Comparison of ENCODE assay signal across 1 cellular context in the genomic region with DNA sequence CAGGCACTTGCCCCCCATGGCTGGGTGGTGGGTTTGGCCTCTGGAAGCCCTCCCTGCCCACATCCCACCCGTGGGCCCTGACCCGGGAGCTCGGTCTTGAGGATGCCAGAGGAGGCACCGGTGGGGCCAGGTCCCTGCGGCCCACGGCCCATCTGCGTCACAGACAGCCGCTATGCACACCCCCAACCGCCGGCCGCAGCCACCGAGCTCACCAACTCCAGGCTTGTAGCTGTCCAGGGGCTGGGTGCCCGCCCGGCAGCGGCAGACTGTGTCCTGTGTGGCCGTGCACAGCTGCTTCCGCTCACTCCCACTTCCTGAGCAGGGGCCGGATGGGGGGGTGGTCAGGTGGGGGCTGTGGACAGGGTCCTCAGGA.
TF ChIP-seq lines count a peak whose summit lies in the region.

No MANE protein-coding gene starts in this region.

TF ChIP-seq in GM12878, 131 proteins besides CTCF, POLR2A, EP300 and RAD21 (continued from another document and continues in another):
- TF ChIP-seq POLR2AphosphoS5 (IDR thresholded peaks at IDR 0.05; ENCODE audit: low read length) (no peak), ASH2L (IDR thresholded peaks at IDR 0.05; ENCODE audit: borderline replicate concordance, low read depth) (no peak), HDAC6 (IDR thresholded peaks at IDR 0.05; ENCODE audit: unreplicated experiment) (no peak), BCL11A (IDR thresholded peaks at IDR 0.05; ENCODE audit: low read depth, low read length) (no peak), CBFB (IDR thresholded peaks at IDR 0.05; ENCODE audit: low read depth) (no peak), ZNF207 (IDR thresholded peaks at IDR 0.05; ENCODE audit: borderline replicate concordance) (no peak), RFX5 (IDR thresholded peaks at IDR 0.05; ENCODE audit: low read depth, low read length) (no peak), BCLAF1 (IDR thresholded peaks at IDR 0.05) (no peak), HDAC2 (IDR thresholded peaks at IDR 0.05) (no peak), SIX5 (IDR thresholded peaks at IDR 0.05; ENCODE audit: low read depth, low read length, severe bottlenecking) (no peak), POU2F2 (IDR thresholded peaks at IDR 0.05; ENCODE audit: borderline replicate concordance, low read depth, low read length) (0 out of 3 replicates have a peak, but pooled peaks have one; percentile 10), SMAD1 (IDR thresholded peaks at IDR 0.05; ENCODE audit: low read depth, partially characterized antibody) (no peak), SPI1 (IDR thresholded peaks at IDR 0.05; ENCODE audit: borderline replicate concordance, insufficient read depth, low read depth, low read length) (peak; percentile 32; the same call in 1 of the 2 replicates), SMAD5 (IDR thresholded peaks at IDR 0.05; ENCODE audit: low read depth) (no peak), IKZF2 (IDR thresholded peaks at IDR 0.05) (peak; percentile 33 to 50; a peak in 2 of 4 replicates), IRF4 (IDR thresholded peaks at IDR 0.05; ENCODE audit: low read depth, low read length) (no peak), MEF2A (IDR thresholded peaks at IDR 0.05; ENCODE audit: insufficient read depth, low read depth, low read length) (no peak), ZZZ3 (IDR thresholded peaks at IDR 0.05; ENCODE audit: control insufficient read depth, insufficient read length, low read depth) (no peak), CBX3 (IDR thresholded peaks at IDR 0.05; ENCODE audit: borderline replicate concordance, low read depth) (no peak), TBL1XR1 (IDR thresholded peaks at IDR 0.05; ENCODE audit: low read depth, low read length) (no peak), CHD4 (IDR thresholded peaks at IDR 0.05) (no peak), ATF7 (IDR thresholded peaks at IDR 0.05; ENCODE audit: low read depth) (0 out of 2 replicates have a peak, but pooled peaks have one; percentile 16), BRCA1 (IDR thresholded peaks at IDR 0.05; ENCODE audit: low read depth, low read length) (no peak), CREM (IDR thresholded peaks at IDR 0.05; ENCODE audit: low read depth) (no peak), YY1 (IDR thresholded peaks at IDR 0.05; ENCODE audit: low read depth, low read length) (no peak), KLF5 (IDR thresholded peaks at IDR 0.05; ENCODE audit: partially characterized antibody) (no peak), PML (IDR thresholded peaks at IDR 0.05; ENCODE audit: low read length) (no peak), HDGF (IDR thresholded peaks at IDR 0.05) (no peak), ATF3 (IDR thresholded peaks at IDR 0.05; ENCODE audit: borderline replicate concordance, extremely low read depth, low read depth, low read length) (no peak), IRF5 (IDR thresholded peaks at IDR 0.05; ENCODE audit: borderline replicate concordance) (0 out of 2 replicates have a peak, but pooled peaks have one; percentile 9), NFYA (IDR thresholded peaks at IDR 0.05; ENCODE audit: borderline replicate concordance, low read depth, low read length) (no peak), SMC3 (IDR thresholded peaks at IDR 0.05; ENCODE audit: borderline replicate concordance, low read length) (no peak), EED (IDR thresholded peaks at IDR 0.05; ENCODE audit: low read depth) (no peak; the same call in 1 of the 2 replicates), JUND (IDR thresholded peaks at IDR 0.05; ENCODE audit: low read depth, low read length) (no peak), IKZF1 (conservative IDR thresholded peaks at IDR 0.05) (no peak; the same call in none of the 2 replicates), CREB1 (IDR thresholded peaks at IDR 0.05; ENCODE audit: low read depth) (no peak), RB1 (IDR thresholded peaks at IDR 0.05; ENCODE audit: borderline replicate concordance) (no peak)
- TF ChIP-seq, protein P1, sequence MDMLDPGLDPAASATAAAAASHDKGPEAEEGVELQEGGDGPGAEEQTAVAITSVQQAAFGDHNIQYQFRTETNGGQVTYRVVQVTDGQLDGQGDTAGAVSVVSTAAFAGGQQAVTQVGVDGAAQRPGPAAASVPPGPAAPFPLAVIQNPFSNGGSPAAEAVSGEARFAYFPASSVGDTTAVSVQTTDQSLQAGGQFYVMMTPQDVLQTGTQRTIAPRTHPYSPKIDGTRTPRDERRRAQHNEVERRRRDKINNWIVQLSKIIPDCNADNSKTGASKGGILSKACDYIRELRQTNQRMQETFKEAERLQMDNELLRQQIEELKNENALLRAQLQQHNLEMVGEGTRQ (IDR thresholded peaks at IDR 0.05; ENCODE audit: borderline replicate concordance, low read depth, low read length): no peak
- TF ChIP-seq, protein P2, sequence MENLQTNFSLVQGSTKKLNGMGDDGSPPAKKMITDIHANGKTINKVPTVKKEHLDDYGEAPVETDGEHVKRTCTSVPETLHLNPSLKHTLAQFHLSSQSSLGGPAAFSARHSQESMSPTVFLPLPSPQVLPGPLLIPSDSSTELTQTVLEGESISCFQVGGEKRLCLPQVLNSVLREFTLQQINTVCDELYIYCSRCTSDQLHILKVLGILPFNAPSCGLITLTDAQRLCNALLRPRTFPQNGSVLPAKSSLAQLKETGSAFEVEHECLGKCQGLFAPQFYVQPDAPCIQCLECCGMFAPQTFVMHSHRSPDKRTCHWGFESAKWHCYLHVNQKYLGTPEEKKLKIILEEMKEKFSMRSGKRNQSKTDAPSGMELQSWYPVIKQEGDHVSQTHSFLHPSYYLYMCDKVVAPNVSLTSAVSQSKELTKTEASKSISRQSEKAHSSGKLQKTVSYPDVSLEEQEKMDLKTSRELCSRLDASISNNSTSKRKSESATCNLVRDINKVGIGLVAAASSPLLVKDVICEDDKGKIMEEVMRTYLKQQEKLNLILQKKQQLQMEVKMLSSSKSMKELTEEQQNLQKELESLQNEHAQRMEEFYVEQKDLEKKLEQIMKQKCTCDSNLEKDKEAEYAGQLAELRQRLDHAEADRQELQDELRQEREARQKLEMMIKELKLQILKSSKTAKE (IDR thresholded peaks at IDR 0.05; ENCODE audit: low read depth, poor library complexity, severe bottlenecking): no peak
- TF ChIP-seq, protein P3, sequence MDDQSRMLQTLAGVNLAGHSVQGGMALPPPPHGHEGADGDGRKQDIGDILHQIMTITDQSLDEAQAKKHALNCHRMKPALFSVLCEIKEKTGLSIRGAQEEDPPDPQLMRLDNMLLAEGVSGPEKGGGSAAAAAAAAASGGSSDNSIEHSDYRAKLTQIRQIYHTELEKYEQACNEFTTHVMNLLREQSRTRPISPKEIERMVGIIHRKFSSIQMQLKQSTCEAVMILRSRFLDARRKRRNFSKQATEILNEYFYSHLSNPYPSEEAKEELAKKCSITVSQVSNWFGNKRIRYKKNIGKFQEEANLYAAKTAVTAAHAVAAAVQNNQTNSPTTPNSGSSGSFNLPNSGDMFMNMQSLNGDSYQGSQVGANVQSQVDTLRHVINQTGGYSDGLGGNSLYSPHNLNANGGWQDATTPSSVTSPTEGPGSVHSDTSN (IDR thresholded peaks at IDR 0.05; ENCODE audit: insufficient replicate concordance, low read depth, low read length): no peak
- TF ChIP-seq, protein P4, sequence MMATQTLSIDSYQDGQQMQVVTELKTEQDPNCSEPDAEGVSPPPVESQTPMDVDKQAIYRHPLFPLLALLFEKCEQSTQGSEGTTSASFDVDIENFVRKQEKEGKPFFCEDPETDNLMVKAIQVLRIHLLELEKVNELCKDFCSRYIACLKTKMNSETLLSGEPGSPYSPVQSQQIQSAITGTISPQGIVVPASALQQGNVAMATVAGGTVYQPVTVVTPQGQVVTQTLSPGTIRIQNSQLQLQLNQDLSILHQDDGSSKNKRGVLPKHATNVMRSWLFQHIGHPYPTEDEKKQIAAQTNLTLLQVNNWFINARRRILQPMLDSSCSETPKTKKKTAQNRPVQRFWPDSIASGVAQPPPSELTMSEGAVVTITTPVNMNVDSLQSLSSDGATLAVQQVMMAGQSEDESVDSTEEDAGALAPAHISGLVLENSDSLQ (IDR thresholded peaks at IDR 0.05): no peak
- TF ChIP-seq, protein P5, sequence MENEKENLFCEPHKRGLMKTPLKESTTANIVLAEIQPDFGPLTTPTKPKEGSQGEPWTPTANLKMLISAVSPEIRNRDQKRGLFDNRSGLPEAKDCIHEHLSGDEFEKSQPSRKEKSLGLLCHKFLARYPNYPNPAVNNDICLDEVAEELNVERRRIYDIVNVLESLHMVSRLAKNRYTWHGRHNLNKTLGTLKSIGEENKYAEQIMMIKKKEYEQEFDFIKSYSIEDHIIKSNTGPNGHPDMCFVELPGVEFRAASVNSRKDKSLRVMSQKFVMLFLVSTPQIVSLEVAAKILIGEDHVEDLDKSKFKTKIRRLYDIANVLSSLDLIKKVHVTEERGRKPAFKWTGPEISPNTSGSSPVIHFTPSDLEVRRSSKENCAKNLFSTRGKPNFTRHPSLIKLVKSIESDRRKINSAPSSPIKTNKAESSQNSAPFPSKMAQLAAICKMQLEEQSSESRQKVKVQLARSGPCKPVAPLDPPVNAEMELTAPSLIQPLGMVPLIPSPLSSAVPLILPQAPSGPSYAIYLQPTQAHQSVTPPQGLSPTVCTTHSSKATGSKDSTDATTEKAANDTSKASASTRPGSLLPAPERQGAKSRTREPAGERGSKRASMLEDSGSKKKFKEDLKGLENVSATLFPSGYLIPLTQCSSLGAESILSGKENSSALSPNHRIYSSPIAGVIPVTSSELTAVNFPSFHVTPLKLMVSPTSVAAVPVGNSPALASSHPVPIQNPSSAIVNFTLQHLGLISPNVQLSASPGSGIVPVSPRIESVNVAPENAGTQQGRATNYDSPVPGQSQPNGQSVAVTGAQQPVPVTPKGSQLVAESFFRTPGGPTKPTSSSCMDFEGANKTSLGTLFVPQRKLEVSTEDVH (IDR thresholded peaks at IDR 0.05; ENCODE audit: low read depth, partially characterized antibody): no peak
- TF ChIP-seq, protein P6, sequence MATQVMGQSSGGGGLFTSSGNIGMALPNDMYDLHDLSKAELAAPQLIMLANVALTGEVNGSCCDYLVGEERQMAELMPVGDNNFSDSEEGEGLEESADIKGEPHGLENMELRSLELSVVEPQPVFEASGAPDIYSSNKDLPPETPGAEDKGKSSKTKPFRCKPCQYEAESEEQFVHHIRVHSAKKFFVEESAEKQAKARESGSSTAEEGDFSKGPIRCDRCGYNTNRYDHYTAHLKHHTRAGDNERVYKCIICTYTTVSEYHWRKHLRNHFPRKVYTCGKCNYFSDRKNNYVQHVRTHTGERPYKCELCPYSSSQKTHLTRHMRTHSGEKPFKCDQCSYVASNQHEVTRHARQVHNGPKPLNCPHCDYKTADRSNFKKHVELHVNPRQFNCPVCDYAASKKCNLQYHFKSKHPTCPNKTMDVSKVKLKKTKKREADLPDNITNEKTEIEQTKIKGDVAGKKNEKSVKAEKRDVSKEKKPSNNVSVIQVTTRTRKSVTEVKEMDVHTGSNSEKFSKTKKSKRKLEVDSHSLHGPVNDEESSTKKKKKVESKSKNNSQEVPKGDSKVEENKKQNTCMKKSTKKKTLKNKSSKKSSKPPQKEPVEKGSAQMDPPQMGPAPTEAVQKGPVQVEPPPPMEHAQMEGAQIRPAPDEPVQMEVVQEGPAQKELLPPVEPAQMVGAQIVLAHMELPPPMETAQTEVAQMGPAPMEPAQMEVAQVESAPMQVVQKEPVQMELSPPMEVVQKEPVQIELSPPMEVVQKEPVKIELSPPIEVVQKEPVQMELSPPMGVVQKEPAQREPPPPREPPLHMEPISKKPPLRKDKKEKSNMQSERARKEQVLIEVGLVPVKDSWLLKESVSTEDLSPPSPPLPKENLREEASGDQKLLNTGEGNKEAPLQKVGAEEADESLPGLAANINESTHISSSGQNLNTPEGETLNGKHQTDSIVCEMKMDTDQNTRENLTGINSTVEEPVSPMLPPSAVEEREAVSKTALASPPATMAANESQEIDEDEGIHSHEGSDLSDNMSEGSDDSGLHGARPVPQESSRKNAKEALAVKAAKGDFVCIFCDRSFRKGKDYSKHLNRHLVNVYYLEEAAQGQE (IDR thresholded peaks at IDR 0.05; ENCODE audit: low read depth, low read length): peak; percentile 46; the same call in 1 of the 2 replicates
- TF ChIP-seq, protein P7, sequence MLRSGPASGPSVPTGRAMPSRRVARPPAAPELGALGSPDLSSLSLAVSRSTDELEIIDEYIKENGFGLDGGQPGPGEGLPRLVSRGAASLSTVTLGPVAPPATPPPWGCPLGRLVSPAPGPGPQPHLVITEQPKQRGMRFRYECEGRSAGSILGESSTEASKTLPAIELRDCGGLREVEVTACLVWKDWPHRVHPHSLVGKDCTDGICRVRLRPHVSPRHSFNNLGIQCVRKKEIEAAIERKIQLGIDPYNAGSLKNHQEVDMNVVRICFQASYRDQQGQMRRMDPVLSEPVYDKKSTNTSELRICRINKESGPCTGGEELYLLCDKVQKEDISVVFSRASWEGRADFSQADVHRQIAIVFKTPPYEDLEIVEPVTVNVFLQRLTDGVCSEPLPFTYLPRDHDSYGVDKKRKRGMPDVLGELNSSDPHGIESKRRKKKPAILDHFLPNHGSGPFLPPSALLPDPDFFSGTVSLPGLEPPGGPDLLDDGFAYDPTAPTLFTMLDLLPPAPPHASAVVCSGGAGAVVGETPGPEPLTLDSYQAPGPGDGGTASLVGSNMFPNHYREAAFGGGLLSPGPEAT (IDR thresholded peaks at IDR 0.05; ENCODE audit: low read depth): 0 out of 2 replicates have a peak, but pooled peaks have one; percentile 31
